In the genomic region with DNA sequence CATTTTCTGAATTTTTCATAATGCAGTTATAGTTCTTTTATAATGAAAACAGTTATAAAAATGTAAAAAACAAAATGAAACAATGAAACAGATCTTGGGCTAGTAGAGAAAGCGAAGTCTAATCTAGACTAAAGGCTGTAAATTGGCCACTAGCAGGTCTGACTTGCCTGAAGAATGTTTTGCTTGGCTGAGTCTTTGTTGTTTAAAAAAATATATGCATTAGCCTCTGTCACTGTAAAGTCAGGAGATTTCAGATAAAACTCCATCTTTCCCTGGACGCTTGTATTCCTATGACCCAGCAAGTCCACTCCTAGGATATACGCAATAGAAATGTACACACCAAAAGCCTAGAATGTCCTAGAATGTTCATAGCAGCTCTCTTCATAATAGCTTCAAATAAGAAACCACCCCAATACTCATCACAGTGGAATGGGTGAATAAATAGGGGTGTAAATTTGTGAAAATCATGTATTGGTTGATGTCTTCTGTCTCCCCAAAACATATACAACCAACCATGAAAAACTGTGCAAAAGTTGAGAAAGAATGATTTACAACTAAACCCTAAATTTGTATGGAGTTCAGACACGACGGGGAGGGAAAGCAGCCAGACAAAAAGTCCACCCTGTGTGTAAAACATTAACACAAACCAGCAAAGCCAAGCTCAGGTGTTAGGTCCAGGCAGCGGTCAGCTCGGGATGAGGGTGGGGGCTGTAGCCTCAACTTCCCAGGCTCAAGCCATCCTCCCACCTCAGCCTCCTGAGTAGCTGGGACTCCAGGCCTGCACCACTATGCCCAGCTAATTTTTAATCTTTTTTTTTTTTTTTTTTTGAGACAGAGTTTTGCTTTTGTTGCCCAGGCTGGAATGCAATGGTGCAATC, we compare ENCODE assay signal across 19 cellular contexts. TPM values are rescaled to one million over a fixed set of nuclear protein-coding genes. Genes with fewer than 3 reads are reported as not detected.
DNase-seq lines count a peak whose midpoint lies in the region; FAIRE-seq and TF ChIP-seq lines count a peak whose summit lies in the region.
"Had no signal": no experiment of that assay in that cellular context is flagged by ENCODE, and none has a peak within 500 bp of the region (broad histone marks: within the 10 kb centered on the region; RNA-seq: fewer than 3 reads in every experiment).

No MANE protein-coding gene starts in this region.

- H4K20me1 ChIP-seq in osteoblast (ENCODE audit: insufficient read depth, low read length): no peaks in the 10 kb centered on the region

- H3K27ac ChIP-seq in osteoblast (ENCODE audit: low read depth, low read length) (peak overlapping the region; percentile 64), colonic mucosa (no peak overlapping the region), coronary artery (no peak overlapping the region)
- H3K27ac ChIP-seq: dorsolateral prefrontal cortex, epithelial cell of prostate, transverse colon had no signal

- FAIRE-seq in GM12891 (lab: Jason Lieb, UNC): no peak
- FAIRE-seq: GM18507 had no signal

- intact Hi-C loops in colonic mucosa (cut with DNase I): no loop called here

- no peak overlapping the region for H2AFZ ChIP-seq in osteoblast (ENCODE audit: low read length)

- H3K9me3 ChIP-seq in osteoblast (ENCODE audit: low read depth, low read length) (no peaks in the 10 kb centered on the region), colonic mucosa (no peaks in the 10 kb centered on the region)
- H3K9me3 ChIP-seq: ascending aorta, transverse colon had no signal

- H3K27me3 ChIP-seq in osteoblast (ENCODE audit: insufficient read depth, low read length) (no peaks in the 10 kb centered on the region), colonic mucosa (no peaks in the 10 kb centered on the region)
- H3K27me3 ChIP-seq: ascending aorta, transverse colon had no signal

- no peak for TF ChIP-seq POLR2A in GM12891 (IDR thresholded peaks at IDR 0.05; ENCODE audit: low read depth, low read length)

- peaks cover 44% of the 10 kb centered on the region for H3K4me1 ChIP-seq in osteoblast (ENCODE audit: insufficient read depth, low read length)
- H3K4me1 ChIP-seq in colonic mucosa: peaks cover 4% of the 10 kb centered on the region

- no peak for TF ChIP-seq CTCF in fibroblast of pulmonary artery (IDR thresholded peaks at IDR 0.05; ENCODE audit: low read length, missing control alignments)
- no peak for TF ChIP-seq CTCF in osteoblast (IDR thresholded peaks at IDR 0.05; ENCODE audit: extremely low read depth, low read depth, low read length)
- TF ChIP-seq CTCF in colonic mucosa (IDR thresholded peaks at IDR 0.05): no peak
- TF ChIP-seq CTCF in coronary artery (IDR thresholded peaks at IDR 0.05): no peak

- H3K4me2 ChIP-seq in osteoblast (ENCODE audit: insufficient read depth, low read length): peak overlapping the region; percentile 66

- H3K4me3 ChIP-seq in fibroblast of pulmonary artery (replicated peaks; ENCODE audit: low read depth, low read length): no peak overlapping the region
- H3K4me3 ChIP-seq in osteoblast (ENCODE audit: insufficient read depth, low read length): no peak overlapping the region
- no peak overlapping the region for H3K4me3 ChIP-seq in colonic mucosa
- no peak overlapping the region for H3K4me3 ChIP-seq in coronary artery
- H3K4me3 ChIP-seq: ascending aorta, dorsolateral prefrontal cortex, transverse colon had no signal

- no peaks in the 10 kb centered on the region for H3K36me3 ChIP-seq in osteoblast (ENCODE audit: insufficient read depth, low read length)
- no peaks in the 10 kb centered on the region for H3K36me3 ChIP-seq in colonic mucosa
- H3K36me3 ChIP-seq: ascending aorta, transverse colon had no signal

- DNase-seq in EL: peak; percentile 36
- DNase-seq in amniotic stem cell (lab: John Stamatoyannopoulos, UW): peak; percentile 3
- peak; percentile 60 for DNase-seq in fibroblast of pulmonary artery (ENCODE audit: low read depth)
- no peak for DNase-seq in osteoblast (ENCODE audit: insufficient read length, low spot score, missing footprints)
- no peak for DNase-seq in colonic mucosa
- no peak for DNase-seq in coronary artery (ENCODE audit: low spot score)
- no peak for DNase-seq in GM12891 (ENCODE audit: insufficient read length, low spot score)
- DNase-seq: activated CD4-positive, alpha-beta T cell treated with anti-CD3 and anti-CD28 coated beads, Interleukin-2, amount 50 U/mL, for 4 hours; activated T-cell treated with anti-CD3 and anti-CD28 coated beads for 4 hours; dorsolateral prefrontal cortex; GOT3; NCI-H1092 treated with DMSO at 0.1 percent for 48 hours; NCI-H526 treated with DMSO at 0.1 percent for 48 hours; stimulated activated naive B cell treated with anti-CD40 and anti-IgM and Interleukin-4, amounts not matched to agents 10 μg/mL and 1 μg/mL and 100 μg/mL, for 72 hours; T-cell; transverse colon had no signal

- no peak overlapping the region for H3K9ac ChIP-seq in colonic mucosa (ENCODE audit: low read depth in 2 of 2, low read length in 2 of 2)

- H3K79me2 ChIP-seq in osteoblast (ENCODE audit: insufficient read depth, low read length): no peaks in the 10 kb centered on the region

TF ChIP-seq in GM12891, 5 proteins besides CTCF, POLR2A, EP300 and RAD21:
- TF ChIP-seq SPI1 (IDR thresholded peaks at IDR 0.05; ENCODE audit: low read depth, low read length) (no peak), TAF1 (IDR thresholded peaks at IDR 0.05; ENCODE audit: low read depth, low read length) (no peak), POU2F2 (IDR thresholded peaks at IDR 0.05; ENCODE audit: low read depth, low read length) (no peak), POLR2AphosphoS5 (IDR thresholded peaks at IDR 0.05; ENCODE audit: low read depth, low read length) (no peak), PAX5 (IDR thresholded peaks at IDR 0.05; ENCODE audit: insufficient read depth, low read length, severe bottlenecking) (no peak)

RNA-seq across cellular contexts. Expression of gene MEAK7, which starts 37.8 kb away (rescaled TPM):
- total RNA-seq in osteoblast: 24.2 and 27.7 TPM in 2 replicates
- total RNA-seq in colonic mucosa: 10 to 100 TPM; 17.0 to 23.4 TPM
- polyA plus RNA-seq in GM12891 (2012; ENCODE audit: low read depth, missing spikeins): 2.6 TPM

Comparison
In these comparisons a context has a peak if more than half of its experiments do, and no peak if none do; other contexts are left out.
1. DNase-seq: peak in EL (single experiment), amniotic stem cell (single experiment) and fibroblast of pulmonary artery (single experiment); none in osteoblast (single experiment), colonic mucosa (single experiment), coronary artery (single experiment) and GM12891 (single experiment).